Comparison of ENCODE assay signal across 8 cellular contexts in the genomic region with DNA sequence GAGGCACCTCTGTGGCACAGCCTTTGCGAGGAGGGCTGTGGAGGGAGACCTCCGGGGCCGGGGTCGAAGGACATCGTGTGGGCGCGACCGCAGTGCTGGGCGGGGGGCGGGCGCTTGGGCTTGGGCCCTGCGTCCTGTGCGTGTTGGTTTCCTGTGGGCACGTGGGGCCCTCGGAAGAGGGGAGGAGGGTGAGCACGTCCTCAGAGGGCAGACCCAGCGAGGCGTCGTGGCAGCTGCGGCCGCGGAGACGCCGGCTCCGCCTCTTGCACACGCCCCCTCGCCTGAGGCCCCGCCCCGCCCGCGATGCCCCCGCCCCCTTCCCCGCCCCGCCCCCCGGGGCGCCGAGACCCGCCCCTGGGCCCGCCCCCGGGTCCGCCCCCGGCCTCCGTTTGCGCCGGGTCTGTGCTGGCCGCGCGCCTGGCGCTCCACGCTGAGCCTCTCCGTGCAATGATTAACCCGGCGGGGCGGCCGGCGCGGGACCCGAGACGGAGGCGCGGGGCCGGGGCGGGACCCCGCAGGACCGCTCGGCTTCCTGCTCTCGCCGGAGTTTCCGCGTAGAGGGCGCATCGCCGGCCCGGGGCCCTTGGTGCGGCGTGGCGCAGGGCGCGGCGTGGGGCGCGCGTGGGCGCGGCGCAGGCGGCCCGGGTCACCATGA. TPM values are rescaled to one million over a fixed set of nuclear protein-coding genes. Genes with fewer than 3 reads are reported as not detected.
DNase-seq lines count a peak whose midpoint lies in the region; ATAC-seq and TF ChIP-seq lines count a peak whose summit lies in the region.

PRR5 (plus strand) TSS at position 381 of the 655 bp plus-strand sequence; CDS start at position 652, 271 bp downstream.

- H3K4me2 ChIP-seq in neural progenitor cell: peak within 1 kb of the TSS; percentile 94

- H3K4me1 Mint-ChIP-seq in activated T-helper 17 cell treated with anti-CD3 and anti-CD28 coated beads, Interleukin-2, amount 50 U/mL, for 72 hours: no peaks in the 10 kb centered on the region
- peaks cover 34% of the 10 kb centered on the region for H3K4me1 Mint-ChIP-seq in neural progenitor cell

- peak within 1 kb of the TSS; percentile 73 for H3K4me3 Mint-ChIP-seq in activated T-helper 17 cell treated with anti-CD3 and anti-CD28 coated beads, Interleukin-2, amount 50 U/mL, for 72 hours
- peak within 1 kb of the TSS; percentile 77 for H3K4me3 Mint-ChIP-seq in neural progenitor cell

- ATAC-seq in GM19023 (IDR thresholded peaks at IDR 0.05; ENCODE audit: unreplicated experiment) (peak; percentile 69), HG03378 (IDR thresholded peaks at IDR 0.05; ENCODE audit: unreplicated experiment) (peak; percentile 37)
- ATAC-seq in activated T-helper 17 cell treated with anti-CD3 and anti-CD28 coated beads, Interleukin-2, amount 50 U/mL, for 72 hours (replicated peaks): peak; percentile 90

- H3K4me1 ChIP-seq in neural progenitor cell (peaks cover 36% of the 10 kb centered on the region), stomach smooth muscle (ENCODE audit: control insufficient read depth, insufficient read depth, low read length) (peaks cover 23% of the 10 kb centered on the region)

- H4K20me1 ChIP-seq in neural progenitor cell (ENCODE audit: low read depth): peaks cover 35% of the 10 kb centered on the region

- DNase-seq in AG08396 (ENCODE audit: low spot score) (peak; percentile 95), RPMI7951 (ENCODE audit: low read depth) (peak; percentile 78), fibroblast of the conjunctiva (ENCODE audit: low read depth) (peak; percentile 66), neural progenitor cell (ENCODE audit: low spot score) (peak; percentile 89)

- no peaks in the 10 kb centered on the region for H3K36me3 Mint-ChIP-seq in activated T-helper 17 cell treated with anti-CD3 and anti-CD28 coated beads, Interleukin-2, amount 50 U/mL, for 72 hours (ENCODE audit: low read depth)
- H3K36me3 Mint-ChIP-seq in neural progenitor cell: no peaks in the 10 kb centered on the region

- no peaks in the 10 kb centered on the region for H3K27me3 Mint-ChIP-seq in activated T-helper 17 cell treated with anti-CD3 and anti-CD28 coated beads, Interleukin-2, amount 50 U/mL, for 72 hours
- H3K27me3 Mint-ChIP-seq in neural progenitor cell (ENCODE audit: insufficient read depth, low read depth): peaks cover 17% of the 10 kb centered on the region

- H2AFZ ChIP-seq in neural progenitor cell (replicated peaks): no peak within 1 kb of the TSS

- H3K9ac ChIP-seq in neural progenitor cell: no peak within 1 kb of the TSS
- H3K9ac ChIP-seq in stomach smooth muscle (ENCODE audit: low read length in 2 of 2): peak within 1 kb of the TSS in 1 of 2 donors; percentile 22

- no peaks in the 10 kb centered on the region for H3K9me3 ChIP-seq in neural progenitor cell (ENCODE audit: low read depth)
- no peaks in the 10 kb centered on the region for H3K9me3 ChIP-seq in stomach smooth muscle (ENCODE audit: control insufficient read depth in 2 of 2, low read length in 2 of 2)

- H3F3A ChIP-seq in neural progenitor cell (ENCODE audit: low read depth): peaks cover 38% of the 10 kb centered on the region

- no peaks in the 10 kb centered on the region for H3K9me3 Mint-ChIP-seq in activated T-helper 17 cell treated with anti-CD3 and anti-CD28 coated beads, Interleukin-2, amount 50 U/mL, for 72 hours
- H3K9me3 Mint-ChIP-seq in neural progenitor cell: no peaks in the 10 kb centered on the region

- peak within 1 kb of the TSS; percentile 80 for H3K27ac Mint-ChIP-seq in activated T-helper 17 cell treated with anti-CD3 and anti-CD28 coated beads, Interleukin-2, amount 50 U/mL, for 72 hours
- H3K27ac Mint-ChIP-seq in neural progenitor cell: no peak within 1 kb of the TSS

- H3K36me3 ChIP-seq in neural progenitor cell: no peaks in the 10 kb centered on the region
- H3K36me3 ChIP-seq in stomach smooth muscle (ENCODE audit: control insufficient read depth in 2 of 2, insufficient read depth in 2 of 2, low read length in 2 of 2): no peaks in the 10 kb centered on the region

- no peak within 1 kb of the TSS for H3K27ac ChIP-seq in neural progenitor cell
- no peak within 1 kb of the TSS for H3K27ac ChIP-seq in stomach smooth muscle (ENCODE audit: low read length)

- H3K79me2 ChIP-seq in neural progenitor cell (ENCODE audit: low read depth): peaks cover 6% of the 10 kb centered on the region

- TF ChIP-seq CTCF in neural progenitor cell (IDR thresholded peaks at IDR 0.05): no peak

- peaks cover 36% of the 10 kb centered on the region for H3K27me3 ChIP-seq in neural progenitor cell
- H3K27me3 ChIP-seq in stomach smooth muscle (ENCODE audit: control insufficient read depth in 1 of 2, insufficient read depth in 2 of 2, low read length in 2 of 2): peaks cover 30 to 41% of the 10 kb centered on the region in 2 donors

- peak within 1 kb of the TSS; percentile 71 for H3K4me3 ChIP-seq in neural progenitor cell
- peak within 1 kb of the TSS; percentile 35 to 66 for H3K4me3 ChIP-seq in stomach smooth muscle (ENCODE audit: low read length in 2 of 2)

RNA-seq across cellular contexts. Expression of gene PRR5, which starts in this region (rescaled TPM):
- total RNA-seq in RPMI7951 (2014; rRNA removed; shearing (Covaris generic)): 0.29 and 0.96 TPM in 2 replicates
- total RNA-seq in activated T-helper 17 cell treated with anti-CD3 and anti-CD28 coated beads, Interleukin-2, amount 50 U/mL, for 72 hours: 10 to 100 TPM; 15.1 to 19.9 TPM
- total RNA-seq in neural progenitor cell (ENCODE audit: low replicate concordance): 4.0 and 18.6 TPM in 2 replicates

Comparison
In these comparisons a context has a peak if more than half of its experiments do, and no peak if none do; other contexts are left out.
1. Peak in DNase-seq in RPMI7951; RNA of the gene not detected or under 1 TPM.
2. ATAC-seq: peak in every context shown above with its lines; median percentile 90 in activated T-helper 17 cell treated with anti-CD3 and anti-CD28 coated beads, Interleukin-2, amount 50 U/mL, for 72 hours; 69 in GM19023; 37 in HG03378.